ENCODE assay signal across 13 cellular contexts in the genomic region with DNA sequence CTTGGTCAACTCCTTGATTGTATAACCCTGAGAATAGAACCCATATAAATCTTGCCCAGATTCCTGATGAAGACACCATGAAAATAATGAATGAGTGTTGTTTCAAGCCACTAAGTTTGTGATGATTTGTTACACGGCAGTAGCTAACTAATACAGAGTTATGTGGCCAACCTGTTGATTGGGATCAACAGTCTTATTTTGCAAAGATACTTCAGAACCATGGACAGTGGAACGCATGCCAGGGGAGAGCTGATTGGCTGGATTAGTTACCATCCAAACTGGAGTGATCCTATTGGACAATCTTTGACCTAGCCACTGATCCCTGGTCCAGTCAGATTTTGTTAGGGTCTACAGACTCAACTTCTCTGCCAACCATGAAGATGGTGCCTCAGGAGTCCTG. TPM values are rescaled to one million over a fixed set of nuclear protein-coding genes. Genes with fewer than 3 reads are reported as not detected.
DNase-seq lines count a peak whose midpoint lies in the region; ATAC-seq, FAIRE-seq and TF ChIP-seq lines count a peak whose summit lies in the region.
"Had no signal": no experiment of that assay in that cellular context is flagged by ENCODE, and none has a peak within 500 bp of the region (broad histone marks: within the 10 kb centered on the region; RNA-seq: fewer than 3 reads in every experiment).

No MANE protein-coding gene starts in this region.

- 64% methylated on average over 2 of the region's 2 CpGs for WGBS in A549 (ENCODE audit: missing lambda C conversion rate)

- CTCF ChIA-PET in A549 (lab: Yijun Ruan, JAX) = interaction anchor here (1.3 to 3.2 kb wide), 2 partner anchors 19 to 68 kb away, joined by 3 to 14 read pairs; no protein-coding TSS in a partner anchor
- CTCF ChIA-PET in PC-3 (lab: Charles Lee) = interaction anchor here (1.2 kb wide), 1 partner anchor 67 kb away, joined by 3 read pairs; no protein-coding TSS in a partner anchor

- no peaks in the 10 kb centered on the region for H3F3A ChIP-seq in PC-3 (ENCODE audit: low read length, unreplicated experiment)

- ATAC-seq in A549 (no peak), PC-3 (no peak)

- H3K27me3 ChIP-seq in PC-3 (ENCODE audit: low read length) = peaks cover 16% of the 10 kb centered on the region; the same call in 1 of the 2 replicates

- DNase-seq in A549 (ENCODE audit: low read depth in 1 of 2, low spot score in 1 of 2) = peak in 1 of 2 experiments; percentile 33
- DNase-seq in GM12891 (ENCODE audit: insufficient read length, low spot score) = no peak
- DNase-seq in PC-3 = peak; percentile 60
- DNase-seq in epithelial cell of esophagus (ENCODE audit: low read depth) = peak; percentile 42
- DNase-seq in stimulated activated CD4-positive, alpha-beta T cell treated with anti-CD3 and anti-CD28 coated beads, Interleukin-4, amount 100 ng/mL, for 24 hours = no peak
- DNase-seq in H4 (ENCODE audit: low spot score) = no peak
- DNase-seq in DMS53 treated with DMSO at 0.1 percent for 48 hours (lab: John Stamatoyannopoulos, UW; ENCODE audit: unreplicated experiment) = no peak
- no peak for DNase-seq in NK-92 treated with Interleukin-12 subunit alpha and Interleukin-12 subunit beta, amount 100 ng/mL, for 24 hours (lab: John Stamatoyannopoulos, UW)
- DNase-seq: activated CD4-positive, CD25-positive, alpha-beta regulatory T cell treated with anti-CD3 and anti-CD28 coated beads, Interleukin-2, amount 50 U/mL, for 72 hours; C1 segment of cervical spinal cord; NCI-H2107 had no signal

- intact Hi-C loops in PC-3 (cut with micrococcal nuclease) = no loop called here

- H3K36me3 ChIP-seq in PC-3 (ENCODE audit: low read depth, low read length) = no peaks in the 10 kb centered on the region

- no peaks in the 10 kb centered on the region for H4K20me1 ChIP-seq in PC-3 (ENCODE audit: low read length)

- peaks cover 16% of the 10 kb centered on the region for H3K4me1 ChIP-seq in A549
- no peaks in the 10 kb centered on the region for H3K4me1 ChIP-seq in PC-3 (ENCODE audit: insufficient read depth, low read length)

- H3K79me2 ChIP-seq in PC-3 (ENCODE audit: low read length) = no peaks in the 10 kb centered on the region

- H3K9me3 ChIP-seq in A549 (peaks cover 5% of the 10 kb centered on the region; the same call in 2 of the 3 replicates), PC-3 (ENCODE audit: low read length) (no peaks in the 10 kb centered on the region)

- FAIRE-seq in A549 (lab: Jason Lieb, UNC) = no peak
- peak; percentile 74 for FAIRE-seq in GM12891 (lab: Jason Lieb, UNC)
- FAIRE-seq: colon had no signal

- POLR2A ChIA-PET in A549 (lab: Yijun Ruan, JAX) (no interaction called here), PC-3 (lab: Charles Lee; ENCODE audit: unreplicated experiment) (interaction anchor here (0.6 kb wide), 1 partner anchor 66 kb away, joined by 4 read pairs; no protein-coding TSS in a partner anchor)

- TF ChIP-seq POLR2A in A549 (IDR thresholded peaks at IDR 0.05; ENCODE audit: low read length) (no peak), GM12891 (IDR thresholded peaks at IDR 0.05; ENCODE audit: low read depth, low read length) (no peak)

- no peaks in the 10 kb centered on the region for H3K9me2 ChIP-seq in PC-3 (replicated peaks; ENCODE audit: low read length)

- H3K4me3 ChIP-seq in A549 (no peak overlapping the region), PC-3 (ENCODE audit: low read length) (no peak overlapping the region), epithelial cell of esophagus (ENCODE audit: low read length) (no peak overlapping the region)

- no peak for TF ChIP-seq EP300 in A549 (IDR thresholded peaks at IDR 0.05)

- TF ChIP-seq CTCF in A549 (IDR thresholded peaks at IDR 0.05) = no peak
- no peak for TF ChIP-seq CTCF in PC-3 (conservative IDR thresholded peaks at IDR 0.05; ENCODE audit: low read depth, low read length)
- TF ChIP-seq CTCF in epithelial cell of esophagus (IDR thresholded peaks at IDR 0.05; ENCODE audit: insufficient read depth, low read depth, low read length, missing control alignments) = no peak

- H3K4me2 ChIP-seq in A549 (no peak overlapping the region), PC-3 (ENCODE audit: low read length) (no peak overlapping the region)

- no peak overlapping the region for H3K27ac ChIP-seq in A549
- no peak overlapping the region for H3K27ac ChIP-seq in PC-3 (ENCODE audit: low read length)

- H3K9ac ChIP-seq in PC-3 (ENCODE audit: low read length) = no peak overlapping the region

- BruUV-seq in PC-3 (replicated peaks; lab: Mats Ljungman, UMichigan) = no TSS peak

- no peak for TF ChIP-seq RAD21 in A549 (conservative IDR thresholded peaks at IDR 0.05 in 1 of 2, IDR thresholded peaks at IDR 0.05 in 1 of 2)

- no peak overlapping the region for H2AFZ ChIP-seq in PC-3 (ENCODE audit: low read length)

TF ChIP-seq in A549, 52 proteins besides CTCF, POLR2A, EP300 and RAD21 (continues in another document):
- TF ChIP-seq, protein P1, sequence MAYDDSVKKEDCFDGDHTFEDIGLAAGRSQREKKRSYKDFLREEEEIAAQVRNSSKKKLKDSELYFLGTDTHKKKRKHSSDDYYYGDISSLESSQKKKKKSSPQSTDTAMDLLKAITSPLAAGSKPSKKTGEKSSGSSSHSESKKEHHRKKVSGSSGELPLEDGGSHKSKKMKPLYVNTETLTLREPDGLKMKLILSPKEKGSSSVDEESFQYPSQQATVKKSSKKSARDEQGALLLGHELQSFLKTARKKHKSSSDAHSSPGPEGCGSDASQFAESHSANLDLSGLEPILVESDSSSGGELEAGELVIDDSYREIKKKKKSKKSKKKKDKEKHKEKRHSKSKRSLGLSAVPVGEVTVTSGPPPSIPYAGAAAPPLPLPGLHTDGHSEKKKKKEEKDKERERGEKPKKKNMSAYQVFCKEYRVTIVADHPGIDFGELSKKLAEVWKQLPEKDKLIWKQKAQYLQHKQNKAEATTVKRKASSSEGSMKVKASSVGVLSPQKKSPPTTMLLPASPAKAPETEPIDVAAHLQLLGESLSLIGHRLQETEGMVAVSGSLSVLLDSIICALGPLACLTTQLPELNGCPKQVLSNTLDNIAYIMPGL (CRISPR knock-in tag; IDR thresholded peaks at IDR 0.05; ENCODE audit: borderline replicate concordance) = no peak

TF ChIP-seq in GM12891, 5 proteins besides CTCF, POLR2A, EP300 and RAD21:
- TF ChIP-seq POU2F2 (IDR thresholded peaks at IDR 0.05; ENCODE audit: low read depth, low read length) = no peak
- TF ChIP-seq PAX5 (IDR thresholded peaks at IDR 0.05; ENCODE audit: insufficient read depth, low read length, severe bottlenecking) = no peak
- TF ChIP-seq POLR2AphosphoS5 (IDR thresholded peaks at IDR 0.05; ENCODE audit: low read depth, low read length) = no peak
- TF ChIP-seq TAF1 (IDR thresholded peaks at IDR 0.05; ENCODE audit: low read depth, low read length) = no peak
- TF ChIP-seq SPI1 (IDR thresholded peaks at IDR 0.05; ENCODE audit: low read depth, low read length) = no peak

RNA-seq across cellular contexts. Expression of a gene that starts 26.6 kb away (rescaled TPM):
- 7.7 and 10.0 TPM in 2 replicates for polyA plus RNA-seq in A549 (2011; rRNA removed)
- polyA plus RNA-seq in A549 (2012; cell fraction: cytosol; rRNA removed) = 19.2 and 29.9 TPM in 2 replicates
- 27.0 and 38.1 TPM in 2 replicates for polyA plus RNA-seq in A549 (2012; cell fraction: nucleus; rRNA removed)
- 25.0 to 43.3 TPM (median 35.7 TPM) in 3 replicates for polyA plus RNA-seq in A549 (2017; fragmentation: RNase III; extraction: RNeasy Plus Mini Kit Qiagen cat#74134 plus additional on column Dnase treatment)
- 4.9 and 5.6 TPM in 2 replicates for polyA minus RNA-seq in A549 (2011; rRNA and poly(A)+ RNA removed)
- 243 TPM for polyA plus RNA-seq in GM12891 (2012; ENCODE audit: low read depth, missing spikeins)
- 2.3 and 2.6 TPM in 2 replicates for total RNA-seq in PC-3 (2014; rRNA removed)
- total RNA-seq in H4 (2014; rRNA removed; shearing (Covaris generic)) = 0.12 TPM in 1 of 2 replicates, not detected in the other
- polyA plus RNA-seq: neural cell had no signal

RNA-seq across cellular contexts. Expression of a gene that starts 33.6 kb away (rescaled TPM):
- 5.4 and 6.3 TPM in 2 replicates for polyA plus RNA-seq in A549 (2011; rRNA removed)
- 7.6 and 11.7 TPM in 2 replicates for polyA plus RNA-seq in A549 (2012; cell fraction: cytosol; rRNA removed)
- polyA plus RNA-seq in A549 (2012; cell fraction: nucleus; rRNA removed) = 10.4 and 15.2 TPM in 2 replicates
- polyA plus RNA-seq in A549 (2017; fragmentation: RNase III; extraction: RNeasy Plus Mini Kit Qiagen cat#74134 plus additional on column Dnase treatment) = 11.1 to 16.7 TPM (median 15.9 TPM) in 3 replicates
- polyA minus RNA-seq in A549 (2011; rRNA and poly(A)+ RNA removed) = 1.9 and 2.6 TPM in 2 replicates
- polyA plus RNA-seq in GM12891 (2012; ENCODE audit: low read depth, missing spikeins) = 64.1 TPM
- 9.6 and 12.5 TPM in 2 replicates for total RNA-seq in PC-3 (2014; rRNA removed)
- total RNA-seq in H4 (2014; rRNA removed; shearing (Covaris generic)) = 17.8 and 18.6 TPM in 2 replicates

Comparison
In these comparisons a context has a peak if more than half of its experiments do, and no peak if none do; other contexts are left out.
1. DNase-seq: peak in PC-3 (single experiment) and epithelial cell of esophagus (single experiment); none in GM12891 (single experiment), stimulated activated CD4-positive, alpha-beta T cell treated with anti-CD3 and anti-CD28 coated beads, Interleukin-4, amount 100 ng/mL, for 24 hours (single experiment), H4 (single experiment), DMS53 treated with DMSO at 0.1 percent for 48 hours (single experiment) and NK-92 treated with Interleukin-12 subunit alpha and Interleukin-12 subunit beta, amount 100 ng/mL, for 24 hours (single experiment).